ENCODE assay signal across 9 cellular contexts in the genomic region with DNA sequence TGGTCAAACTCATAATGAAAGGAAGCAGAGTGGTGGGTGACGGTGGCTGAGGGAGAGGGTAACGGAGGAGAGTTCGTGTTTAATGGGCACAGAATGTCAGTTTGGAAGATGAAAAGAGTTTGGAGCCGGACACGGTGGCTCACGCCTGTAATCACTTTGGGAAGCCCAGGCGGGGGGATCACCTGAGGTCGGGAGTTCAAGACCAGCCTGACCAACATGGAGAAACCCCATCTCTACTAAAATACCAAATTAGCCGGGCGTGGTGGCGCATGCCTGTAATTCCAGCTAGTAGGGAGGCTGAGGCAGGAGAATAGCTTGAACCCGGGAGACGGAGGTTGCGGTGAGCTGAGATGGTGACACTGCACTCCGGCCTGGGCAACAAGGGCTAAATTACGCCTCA. TPM values are rescaled to one million over a fixed set of nuclear protein-coding genes. Genes with fewer than 3 reads are reported as not detected.
DNase-seq lines count a peak whose midpoint lies in the region; ATAC-seq and TF ChIP-seq lines count a peak whose summit lies in the region.
"Had no signal": no experiment of that assay in that cellular context is flagged by ENCODE, and none has a peak within 500 bp of the region (broad histone marks: within the 10 kb centered on the region; RNA-seq: fewer than 3 reads in every experiment).

No MANE protein-coding gene starts in this region.

- RAD21 ChIA-PET in HCT116 (lab: Charles Lee; ENCODE audit: low non-redundant PET in 1 of 2, low total read pairs in 2 of 2, uncharacterized antibody in 2 of 2, unreplicated experiment in 2 of 2) = no interaction called here

- H3K36me3 ChIP-seq in ACC112 (ENCODE audit: insufficient read depth, low read length) (no peaks in the 10 kb centered on the region; the same call in none of the 2 replicates), HCT116 (ENCODE audit: control insufficient read depth in 1 of 2, insufficient read depth in 2 of 2, low read length in 2 of 2) (peaks cover 14 to 20% of the 10 kb centered on the region in 2 experiments), left lung (peaks cover 0 to 23% of the 10 kb centered on the region in 2 donors)
- H3K36me3 ChIP-seq: ovary had no signal

- 0 out of 2 replicates have a peak, but pooled peaks cover 5% of the 10 kb centered on the region for H4K20me1 ChIP-seq in HCT116 (ENCODE audit: insufficient read depth)

- TF ChIP-seq CTCF in HCT116 (IDR thresholded peaks at IDR 0.05 in 2 of 3, conservative IDR thresholded peaks at IDR 0.05 in 1 of 3; ENCODE audit: borderline replicate concordance in 1 of 3, insufficient read depth in 1 of 3, low read depth in 2 of 3, low read length in 2 of 3) (no peak), left lung (IDR thresholded peaks at IDR 0.05) (no peak)

- H3K9me3 ChIP-seq in HCT116 (ENCODE audit: control insufficient read depth in 1 of 2, insufficient read depth in 1 of 2, low read depth in 1 of 2, low read length in 2 of 2) (no peaks in the 10 kb centered on the region), left lung (no peaks in the 10 kb centered on the region)
- H3K9me3 ChIP-seq: ovary had no signal

- peak overlapping the region; percentile 95 to 98 for H3K27ac Mint-ChIP-seq in activated naive CD4-positive, alpha-beta T cell treated with anti-CD3 and anti-CD28 coated beads, Interleukin-2, amount 50 U/mL, for 72 hours

- H3K79me2 ChIP-seq in ACC112 (ENCODE audit: control insufficient read depth, insufficient read depth, low read length, unreplicated experiment) (peaks cover 29% of the 10 kb centered on the region), HCT116 (ENCODE audit: insufficient read depth, low read length) (peaks cover 48% of the 10 kb centered on the region)

- no peaks in the 10 kb centered on the region for H3K27me3 ChIP-seq in ACC112 (ENCODE audit: insufficient read depth, low read length)
- no peaks in the 10 kb centered on the region for H3K27me3 ChIP-seq in HCT116 (ENCODE audit: insufficient read depth, low read length)
- H3K27me3 ChIP-seq in left lung = no peaks in the 10 kb centered on the region
- H3K27me3 ChIP-seq: ovary had no signal

- peaks cover 45 to 56% of the 10 kb centered on the region in 2 donors for H3K36me3 Mint-ChIP-seq in activated naive CD4-positive, alpha-beta T cell treated with anti-CD3 and anti-CD28 coated beads, Interleukin-2, amount 50 U/mL, for 72 hours

- H2AFZ ChIP-seq in ACC112 (ENCODE audit: low read length, unreplicated experiment) = no peak overlapping the region
- no peak overlapping the region for H2AFZ ChIP-seq in HCT116 (ENCODE audit: low read depth, low read length, poor library complexity, severe bottlenecking)

- no TSS peak for BruUV-seq in HCT116 (replicated peaks; lab: Mats Ljungman, UMichigan)

- DNase-seq in HCT116 (ENCODE audit: low read depth, low spot score) (no peak), left lung (no peak), COR-L47 (lab: John Stamatoyannopoulos, UW) (no peak), NCI-H510A (lab: John Stamatoyannopoulos, UW) (no peak), KG1 (lab: John Stamatoyannopoulos, UW) (no peak)
- peak in 1 of 2 donors; percentile 19 for DNase-seq in activated naive CD4-positive, alpha-beta T cell treated with anti-CD3 and anti-CD28 coated beads, Interleukin-2, amount 50 U/mL, for 72 hours (ENCODE audit: low spot score in 2 of 2)

- peak overlapping the region; percentile 98 for H3K9ac ChIP-seq in HCT116 (ENCODE audit: low read length)

- no peak for TF ChIP-seq POLR2A in HCT116 (IDR thresholded peaks at IDR 0.05; ENCODE audit: borderline replicate concordance, extremely low read depth, insufficient read depth, insufficient read length)

- CTCF ChIA-PET in HCT116 (lab: Charles Lee) = no interaction called here

- H3K4me1 ChIP-seq in ACC112 (ENCODE audit: control insufficient read depth, insufficient read depth, low read length, unreplicated experiment) (peaks cover 20% of the 10 kb centered on the region), HCT116 (ENCODE audit: control insufficient read depth in 1 of 2, insufficient read depth in 2 of 2, low read length in 2 of 2) (peaks cover 7 to 19% of the 10 kb centered on the region in 2 experiments; a peak in 2 of 4 replicates), left lung (peaks cover 0 to 22% of the 10 kb centered on the region in 2 donors)

- peak overlapping the region; percentile 97 for H3K4me3 ChIP-seq in ACC112 (ENCODE audit: low read depth, low read length)
- peak overlapping the region; percentile 82 to 94 for H3K4me3 ChIP-seq in HCT116 (replicated peaks in 1 of 2; ENCODE audit: low read depth in 1 of 2, low read length in 2 of 2)
- H3K4me3 ChIP-seq in left lung = peak overlapping the region; percentile 84 to 90

- H3K9me3 Mint-ChIP-seq in activated naive CD4-positive, alpha-beta T cell treated with anti-CD3 and anti-CD28 coated beads, Interleukin-2, amount 50 U/mL, for 72 hours = no peaks in the 10 kb centered on the region

- POLR2A ChIA-PET in HCT116 (lab: Charles Lee) = no interaction called here

- intact Hi-C loops in HCT116 (cut with micrococcal nuclease) = no loop called here
- intact Hi-C loops in left lung (cut with DNase I) = no loop called here

- ATAC-seq in HCT116 = no peak
- no peak for ATAC-seq in activated naive CD4-positive, alpha-beta T cell treated with anti-CD3 and anti-CD28 coated beads, Interleukin-2, amount 50 U/mL, for 72 hours
- ATAC-seq in left lung = no peak
- ATAC-seq in HG02884 (IDR thresholded peaks at IDR 0.05; ENCODE audit: unreplicated experiment) = no peak

- H3K9me2 ChIP-seq in HCT116 (ENCODE audit: insufficient read depth) = no peaks in the 10 kb centered on the region

- peak overlapping the region; percentile 94 for H3K4me2 ChIP-seq in HCT116 (ENCODE audit: low read length)

- TF ChIP-seq RAD21 in HCT116 (IDR thresholded peaks at IDR 0.05; ENCODE audit: low read depth) = no peak

- H3K27ac ChIP-seq in ACC112 (ENCODE audit: low read depth, low read length) = no peak overlapping the region
- H3K27ac ChIP-seq in HCT116 (ENCODE audit: low read depth, low read length) = no peak overlapping the region
- H3K27ac ChIP-seq in left lung = no peak overlapping the region

TF ChIP-seq in HCT116, 20 proteins besides CTCF, POLR2A, EP300 and RAD21:
- TF ChIP-seq TCF7L2 (IDR thresholded peaks at IDR 0.05; ENCODE audit: borderline replicate concordance, extremely low read depth, insufficient read depth, insufficient read length) (no peak), ZNF274 (IDR thresholded peaks at IDR 0.05; ENCODE audit: low read depth, low read length) (no peak), POLR2AphosphoS5 (IDR thresholded peaks at IDR 0.05; ENCODE audit: low read depth, low read length) (no peak)
- TF ChIP-seq, protein P1, sequence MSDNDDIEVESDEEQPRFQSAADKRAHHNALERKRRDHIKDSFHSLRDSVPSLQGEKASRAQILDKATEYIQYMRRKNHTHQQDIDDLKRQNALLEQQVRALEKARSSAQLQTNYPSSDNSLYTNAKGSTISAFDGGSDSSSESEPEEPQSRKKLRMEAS (IDR thresholded peaks at IDR 0.05) = no peak

RNA-seq across cellular contexts. Expression of a gene that starts 1.3 kb away (rescaled TPM):
- total RNA-seq in HCT116 (2021; ENCODE audit: unreplicated experiment) = 84.8 TPM
- 27.8 and 37.0 TPM in 2 replicates for polyA plus RNA-seq in HCT116 (2012)
- total RNA-seq in activated naive CD4-positive, alpha-beta T cell treated with anti-CD3 and anti-CD28 coated beads, Interleukin-2, amount 50 U/mL, for 72 hours = 100 to 1,000 TPM; 159 to 249 TPM
- 10 to 100 TPM; 21.1 to 32.9 TPM for total RNA-seq in left lung

RNA-seq across cellular contexts. Expression of a gene that starts 38.0 kb away (rescaled TPM):
- total RNA-seq in HCT116 (2021; ENCODE audit: unreplicated experiment) (0.12 TPM), left lung (under 1 TPM; 0.08 to 0.09 TPM)
- polyA plus RNA-seq in HCT116 (2012) = 0.01 and 0.03 TPM in 2 replicates
- total RNA-seq in activated naive CD4-positive, alpha-beta T cell treated with anti-CD3 and anti-CD28 coated beads, Interleukin-2, amount 50 U/mL, for 72 hours = under 1 TPM; 0.11 to 0.27 TPM
- polyA plus RNA-seq: ovary had no signal
